21 cellular contexts compared by ENCODE assay signal in the genomic region with DNA sequence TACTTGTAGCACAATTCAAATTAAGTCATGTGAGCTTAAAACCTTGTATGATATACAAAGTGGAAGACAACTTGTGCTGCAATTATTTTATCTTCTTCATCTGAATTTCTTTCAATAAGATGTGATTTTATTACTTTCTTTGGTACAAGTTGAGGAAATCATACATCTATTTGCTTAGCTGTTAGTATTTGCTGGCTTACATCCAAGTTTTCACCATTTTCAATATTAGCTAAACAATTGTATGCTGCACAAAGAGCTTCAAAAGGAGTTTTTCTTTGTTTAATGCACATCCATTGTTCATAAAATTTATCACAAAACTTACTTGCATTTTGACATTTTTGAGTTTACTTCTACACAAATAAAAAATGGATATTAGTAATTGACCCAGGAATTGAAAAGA. TPM values are rescaled to one million over a fixed set of nuclear protein-coding genes. Genes with fewer than 3 reads are reported as not detected.
"Had no signal": no experiment of that assay in that cellular context is flagged by ENCODE, and none has a peak within 500 bp of the region (broad histone marks: within the 10 kb centered on the region; RNA-seq: fewer than 3 reads in every experiment).

No MANE protein-coding gene starts in this region.

- H3K9me3 Mint-ChIP-seq: activated CD8-positive, alpha-beta T cell treated with anti-CD3 and anti-CD28 coated beads for 36 hours; activated naive CD4-positive, alpha-beta T cell treated with anti-CD3 and anti-CD28 coated beads, Interleukin-2, amount 50 U/mL, for 72 hours; WTC11 had no signal

- H3K27me3 Mint-ChIP-seq: activated CD8-positive, alpha-beta T cell treated with anti-CD3 and anti-CD28 coated beads for 36 hours; natural killer cell treated with Interleukin-12 subunit alpha and Interleukin-12 subunit beta and Interleukin-15 and Interleukin-18, amount 100 ng/mL, for 72 hours had no signal

- ATAC-seq: activated CD8-positive, alpha-beta T cell treated with anti-CD3 and anti-CD28 coated beads for 36 hours; activated naive CD4-positive, alpha-beta T cell treated with anti-CD3 and anti-CD28 coated beads, Interleukin-2, amount 50 U/mL, for 72 hours; foreskin keratinocyte; natural killer cell treated with Interleukin-12 subunit alpha and Interleukin-12 subunit beta and Interleukin-15 and Interleukin-18, amount 100 ng/mL, for 72 hours; WTC11 had no signal

- H3K27ac Mint-ChIP-seq: activated CD8-positive, alpha-beta T cell treated with anti-CD3 and anti-CD28 coated beads for 36 hours; activated naive CD4-positive, alpha-beta T cell treated with anti-CD3 and anti-CD28 coated beads, Interleukin-2, amount 50 U/mL, for 72 hours; immature natural killer cell; natural killer cell treated with Interleukin-12 subunit alpha and Interleukin-12 subunit beta and Interleukin-15 and Interleukin-18, amount 100 ng/mL, for 72 hours; WTC11 had no signal

- H3K9me3 ChIP-seq: body of pancreas, colonic mucosa, esophagus squamous epithelium, tibial artery, vagina had no signal

- H3K4me1 Mint-ChIP-seq: immature natural killer cell had no signal

- H3K4me3 Mint-ChIP-seq: activated CD8-positive, alpha-beta T cell treated with anti-CD3 and anti-CD28 coated beads for 36 hours; immature natural killer cell; natural killer cell treated with Interleukin-12 subunit alpha and Interleukin-12 subunit beta and Interleukin-15 and Interleukin-18, amount 100 ng/mL, for 72 hours; WTC11 had no signal

- H3K4me3 ChIP-seq: body of pancreas, colonic mucosa, esophagus squamous epithelium, skin epidermis, tibial artery, vagina had no signal

- H3K36me3 Mint-ChIP-seq: activated naive CD4-positive, alpha-beta T cell treated with anti-CD3 and anti-CD28 coated beads, Interleukin-2, amount 50 U/mL, for 72 hours; immature natural killer cell; natural killer cell treated with Interleukin-12 subunit alpha and Interleukin-12 subunit beta and Interleukin-15 and Interleukin-18, amount 100 ng/mL, for 72 hours; WTC11 had no signal

- DNase-seq: activated CD4-positive, alpha-beta T cell treated with anti-CD3 and anti-CD28 coated beads for 4 hours; activated CD8-positive, alpha-beta T cell treated with anti-CD3 and anti-CD28 coated beads for 36 hours; activated gamma-delta T cell; activated T-cell treated with anti-CD3 and anti-CD28 coated beads, Interleukin-2, amount 50 U/mL, for 48 hours; amygdala; body of pancreas; caudate nucleus; colonic mucosa; esophagus squamous epithelium; foreskin keratinocyte; head of caudate nucleus; immature natural killer cell; stimulated activated CD4-positive, alpha-beta T cell treated with anti-CD3 and anti-CD28 coated beads, Interleukin-15, amount 100 ng/mL, for 24 hours; stimulated activated CD4-positive, alpha-beta T cell treated with anti-CD3 and anti-CD28 coated beads, Interleukin-4, amount 100 ng/mL, for 1 hour; stimulated activated naive CD4-positive, alpha-beta T cell; tibial artery had no signal

RNA-seq across cellular contexts. Expression of a gene that starts 40.9 kb away (rescaled TPM):
- total RNA-seq: activated CD8-positive, alpha-beta T cell treated with anti-CD3 and anti-CD28 coated beads for 36 hours had no signal
